ENCODE assay signal across 1 cellular context in the genomic region with DNA sequence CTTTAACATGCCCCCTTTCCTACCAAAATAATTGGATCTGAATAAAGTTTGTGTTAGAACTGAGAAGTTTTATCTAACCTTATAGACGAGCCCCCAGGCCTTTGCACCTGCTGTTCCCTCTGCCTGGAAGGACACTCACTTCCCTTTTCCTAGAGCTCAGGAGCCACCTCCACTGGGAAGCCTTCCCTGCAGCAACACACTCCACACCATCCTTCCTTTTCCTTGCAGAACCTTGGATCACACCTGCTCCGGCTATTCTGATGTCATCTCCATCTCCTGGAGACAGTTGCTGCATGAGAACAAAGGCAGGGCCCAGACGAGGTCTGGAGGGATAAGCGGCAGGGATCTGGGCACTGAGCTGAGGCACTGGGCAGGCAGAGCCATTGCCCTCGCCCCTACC.
TF ChIP-seq lines count a peak whose summit lies in the region.

No MANE protein-coding gene starts in this region.

TF ChIP-seq in K562, 482 proteins besides CTCF, POLR2A, EP300 and RAD21 (continued from another document):
- peak; percentile 83 for TF ChIP-seq SPI1 (IDR thresholded peaks at IDR 0.05; ENCODE audit: borderline replicate concordance, low read depth, low read length)
- TF ChIP-seq, protein P1, sequence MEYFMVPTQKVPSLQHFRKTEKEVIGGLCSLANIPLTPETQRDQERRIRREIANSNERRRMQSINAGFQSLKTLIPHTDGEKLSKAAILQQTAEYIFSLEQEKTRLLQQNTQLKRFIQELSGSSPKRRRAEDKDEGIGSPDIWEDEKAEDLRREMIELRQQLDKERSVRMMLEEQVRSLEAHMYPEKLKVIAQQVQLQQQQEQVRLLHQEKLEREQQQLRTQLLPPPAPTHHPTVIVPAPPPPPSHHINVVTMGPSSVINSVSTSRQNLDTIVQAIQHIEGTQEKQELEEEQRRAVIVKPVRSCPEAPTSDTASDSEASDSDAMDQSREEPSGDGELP (CRISPR knock-in tag; IDR thresholded peaks at IDR 0.05; ENCODE audit: borderline replicate concordance) = no peak
- TF ChIP-seq TOE1 (IDR thresholded peaks at IDR 0.05; ENCODE audit: borderline replicate concordance) = no peak
- TF ChIP-seq TOE1 (CRISPR knock-in tag; IDR thresholded peaks at IDR 0.05; ENCODE audit: borderline replicate concordance, low read depth) = no peak
- TF ChIP-seq, protein P2, sequence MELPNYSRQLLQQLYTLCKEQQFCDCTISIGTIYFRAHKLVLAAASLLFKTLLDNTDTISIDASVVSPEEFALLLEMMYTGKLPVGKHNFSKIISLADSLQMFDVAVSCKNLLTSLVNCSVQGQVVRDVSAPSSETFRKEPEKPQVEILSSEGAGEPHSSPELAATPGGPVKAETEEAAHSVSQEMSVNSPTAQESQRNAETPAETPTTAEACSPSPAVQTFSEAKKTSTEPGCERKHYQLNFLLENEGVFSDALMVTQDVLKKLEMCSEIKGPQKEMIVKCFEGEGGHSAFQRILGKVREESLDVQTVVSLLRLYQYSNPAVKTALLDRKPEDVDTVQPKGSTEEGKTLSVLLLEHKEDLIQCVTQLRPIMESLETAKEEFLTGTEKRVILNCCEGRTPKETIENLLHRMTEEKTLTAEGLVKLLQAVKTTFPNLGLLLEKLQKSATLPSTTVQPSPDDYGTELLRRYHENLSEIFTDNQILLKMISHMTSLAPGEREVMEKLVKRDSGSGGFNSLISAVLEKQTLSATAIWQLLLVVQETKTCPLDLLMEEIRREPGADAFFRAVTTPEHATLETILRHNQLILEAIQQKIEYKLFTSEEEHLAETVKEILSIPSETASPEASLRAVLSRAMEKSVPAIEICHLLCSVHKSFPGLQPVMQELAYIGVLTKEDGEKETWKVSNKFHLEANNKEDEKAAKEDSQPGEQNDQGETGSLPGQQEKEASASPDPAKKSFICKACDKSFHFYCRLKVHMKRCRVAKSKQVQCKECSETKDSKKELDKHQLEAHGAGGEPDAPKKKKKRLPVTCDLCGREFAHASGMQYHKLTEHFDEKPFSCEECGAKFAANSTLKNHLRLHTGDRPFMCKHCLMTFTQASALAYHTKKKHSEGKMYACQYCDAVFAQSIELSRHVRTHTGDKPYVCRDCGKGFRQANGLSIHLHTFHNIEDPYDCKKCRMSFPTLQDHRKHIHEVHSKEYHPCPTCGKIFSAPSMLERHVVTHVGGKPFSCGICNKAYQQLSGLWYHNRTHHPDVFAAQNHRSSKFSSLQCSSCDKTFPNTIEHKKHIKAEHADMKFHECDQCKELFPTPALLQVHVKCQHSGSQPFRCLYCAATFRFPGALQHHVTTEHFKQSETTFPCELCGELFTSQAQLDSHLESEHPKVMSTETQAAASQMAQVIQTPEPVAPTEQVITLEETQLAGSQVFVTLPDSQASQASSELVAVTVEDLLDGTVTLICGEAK (IDR thresholded peaks at IDR 0.05) = no peak
- TF ChIP-seq, protein P2 (CRISPR knock-in tag; IDR thresholded peaks at IDR 0.05) = no peak
- no peak for TF ChIP-seq ZBTB5 (IDR thresholded peaks at IDR 0.05)
- no peak for TF ChIP-seq ZNF124 (CRISPR knock-in tag; IDR thresholded peaks at IDR 0.05)
- TF ChIP-seq PRPF4 (IDR thresholded peaks at IDR 0.05; ENCODE audit: insufficient read depth, low read depth, low read length, poor library complexity, severe bottlenecking) = no peak
- no peak for TF ChIP-seq RBM17 (IDR thresholded peaks at IDR 0.05; ENCODE audit: borderline replicate concordance, low read depth, low read length)
- TF ChIP-seq FOXK2 (conservative IDR thresholded peaks at IDR 0.05 in 1 of 2, IDR thresholded peaks at IDR 0.05 in 1 of 2; ENCODE audit: low read depth in 2 of 2) = no peak
- TF ChIP-seq CREBBP (IDR thresholded peaks at IDR 0.05; ENCODE audit: low read depth, low read length) = no peak
- no peak for TF ChIP-seq ZNF436 (CRISPR knock-in tag; IDR thresholded peaks at IDR 0.05)
- TF ChIP-seq ZNF830 (CRISPR knock-in tag; IDR thresholded peaks at IDR 0.05) = no peak
- peak; percentile 73 for TF ChIP-seq ZFP36 (IDR thresholded peaks at IDR 0.05; ENCODE audit: low read depth, low read length, partially characterized antibody)
- TF ChIP-seq CEBPB (tag; IDR thresholded peaks at IDR 0.05) = no peak
- TF ChIP-seq, protein P3, sequence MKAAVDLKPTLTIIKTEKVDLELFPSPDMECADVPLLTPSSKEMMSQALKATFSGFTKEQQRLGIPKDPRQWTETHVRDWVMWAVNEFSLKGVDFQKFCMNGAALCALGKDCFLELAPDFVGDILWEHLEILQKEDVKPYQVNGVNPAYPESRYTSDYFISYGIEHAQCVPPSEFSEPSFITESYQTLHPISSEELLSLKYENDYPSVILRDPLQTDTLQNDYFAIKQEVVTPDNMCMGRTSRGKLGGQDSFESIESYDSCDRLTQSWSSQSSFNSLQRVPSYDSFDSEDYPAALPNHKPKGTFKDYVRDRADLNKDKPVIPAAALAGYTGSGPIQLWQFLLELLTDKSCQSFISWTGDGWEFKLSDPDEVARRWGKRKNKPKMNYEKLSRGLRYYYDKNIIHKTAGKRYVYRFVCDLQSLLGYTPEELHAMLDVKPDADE (conservative IDR thresholded peaks at IDR 0.05; ENCODE audit: control insufficient read depth, low read depth, low read length) = no peak
- no peak for TF ChIP-seq HDAC6 (IDR thresholded peaks at IDR 0.05; ENCODE audit: low read depth, low read length)
- TF ChIP-seq SAFB2 (IDR thresholded peaks at IDR 0.05; ENCODE audit: borderline replicate concordance, low read depth, low read length, severe bottlenecking) = no peak
- TF ChIP-seq EZH2 (IDR thresholded peaks at IDR 0.05; ENCODE audit: borderline replicate concordance, low read depth, low read length) = 0 out of 2 replicates have a peak, but pooled peaks have one; percentile 13
